Comparison of ENCODE assay signal across 1 cellular context in genomic region chr12:49225551-49226166, GRCh38.
TF ChIP-seq lines count a peak whose summit lies in the region.

No MANE protein-coding gene starts in this region.

TF ChIP-seq in K562, 482 proteins besides CTCF, POLR2A, EP300 and RAD21 (continues in another document):
- TF ChIP-seq, protein P1, sequence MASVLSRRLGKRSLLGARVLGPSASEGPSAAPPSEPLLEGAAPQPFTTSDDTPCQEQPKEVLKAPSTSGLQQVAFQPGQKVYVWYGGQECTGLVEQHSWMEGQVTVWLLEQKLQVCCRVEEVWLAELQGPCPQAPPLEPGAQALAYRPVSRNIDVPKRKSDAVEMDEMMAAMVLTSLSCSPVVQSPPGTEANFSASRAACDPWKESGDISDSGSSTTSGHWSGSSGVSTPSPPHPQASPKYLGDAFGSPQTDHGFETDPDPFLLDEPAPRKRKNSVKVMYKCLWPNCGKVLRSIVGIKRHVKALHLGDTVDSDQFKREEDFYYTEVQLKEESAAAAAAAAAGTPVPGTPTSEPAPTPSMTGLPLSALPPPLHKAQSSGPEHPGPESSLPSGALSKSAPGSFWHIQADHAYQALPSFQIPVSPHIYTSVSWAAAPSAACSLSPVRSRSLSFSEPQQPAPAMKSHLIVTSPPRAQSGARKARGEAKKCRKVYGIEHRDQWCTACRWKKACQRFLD (CRISPR knock-in tag; IDR thresholded peaks at IDR 0.05), result no peak
- TF ChIP-seq PRMT5 (CRISPR knock-in tag; IDR thresholded peaks at IDR 0.05) (no peak), EP400 (IDR thresholded peaks at IDR 0.05) (no peak), BCOR (IDR thresholded peaks at IDR 0.05) (no peak), SRSF9 (IDR thresholded peaks at IDR 0.05; ENCODE audit: borderline replicate concordance, low read depth, low read length) (no peak), NCOR1 (IDR thresholded peaks at IDR 0.05) (no peak), TAF1 (IDR thresholded peaks at IDR 0.05; ENCODE audit: control insufficient read depth, extremely low read depth, insufficient read depth, low read length, severe bottlenecking) (no peak), TFAM (CRISPR knock-in tag; conservative IDR thresholded peaks at IDR 0.05) (no peak), MYC (IDR thresholded peaks at IDR 0.05; ENCODE audit: low read depth, low read length) (no peak), MYC (CRISPR knock-in tag; IDR thresholded peaks at IDR 0.05; ENCODE audit: borderline replicate concordance, low read depth) (no peak), ARID1B (IDR thresholded peaks at IDR 0.05) (0 out of 2 replicates have a peak, but pooled peaks have one; percentile 5), NFE2 (IDR thresholded peaks at IDR 0.05; ENCODE audit: low read depth) (no peak), ZNF592 (IDR thresholded peaks at IDR 0.05) (0 out of 2 replicates have a peak, but pooled peaks have one; percentile 37), ZBED1 (IDR thresholded peaks at IDR 0.05) (no peak), HDAC1 (IDR thresholded peaks at IDR 0.05) (no peak), CTBP1 (IDR thresholded peaks at IDR 0.05; ENCODE audit: borderline replicate concordance) (no peak), NONO (IDR thresholded peaks at IDR 0.05; ENCODE audit: low read depth in 2 of 2, low read length in 1 of 2) (no peak), ZNF140 (CRISPR knock-in tag; IDR thresholded peaks at IDR 0.05) (no peak), WHSC1 (IDR thresholded peaks at IDR 0.05; ENCODE audit: low read length) (no peak), HDGF (IDR thresholded peaks at IDR 0.05) (no peak), MAFK (IDR thresholded peaks at IDR 0.05; ENCODE audit: low read length) (no peak), RBM39 (optimal IDR thresholded peaks at IDR 0.05; ENCODE audit: low read depth, low read length) (no peak), ZNF318 (IDR thresholded peaks at IDR 0.05; ENCODE audit: borderline replicate concordance in 1 of 2, low read depth in 1 of 2) (no peak), ZNF263 (CRISPR knock-in tag; IDR thresholded peaks at IDR 0.05; ENCODE audit: borderline replicate concordance) (peak; percentile 95), DACH1 (IDR thresholded peaks at IDR 0.05; ENCODE audit: partially characterized antibody) (peak; percentile 86), ZC3H8 (IDR thresholded peaks at IDR 0.05) (no peak), STAT5B (CRISPR knock-in tag; IDR thresholded peaks at IDR 0.05) (no peak), ZNF764 (CRISPR knock-in tag; IDR thresholded peaks at IDR 0.05; ENCODE audit: low read depth) (peak; percentile 58; the same call in 1 of the 2 replicates), ZNF253 (CRISPR knock-in tag; conservative IDR thresholded peaks at IDR 0.05) (no peak), ZEB2 (IDR thresholded peaks at IDR 0.05) (no peak), VEZF1 (CRISPR knock-in tag; IDR thresholded peaks at IDR 0.05) (no peak), EZH2 (IDR thresholded peaks at IDR 0.05; ENCODE audit: borderline replicate concordance, low read depth, low read length) (no peak), XRCC3 (IDR thresholded peaks at IDR 0.05) (no peak), JUND (IDR thresholded peaks at IDR 0.05; ENCODE audit: borderline replicate concordance, low read depth, low read length) (no peak), JUND (tag; IDR thresholded peaks at IDR 0.05; ENCODE audit: borderline replicate concordance, low read depth, low read length) (no peak), ELF2 (CRISPR knock-in tag; IDR thresholded peaks at IDR 0.05) (no peak), SMARCA5 (IDR thresholded peaks at IDR 0.05) (no peak), MBD1 (CRISPR knock-in tag; IDR thresholded peaks at IDR 0.05) (no peak), RFX1 (IDR thresholded peaks at IDR 0.05) (no peak)
- TF ChIP-seq, protein P2, sequence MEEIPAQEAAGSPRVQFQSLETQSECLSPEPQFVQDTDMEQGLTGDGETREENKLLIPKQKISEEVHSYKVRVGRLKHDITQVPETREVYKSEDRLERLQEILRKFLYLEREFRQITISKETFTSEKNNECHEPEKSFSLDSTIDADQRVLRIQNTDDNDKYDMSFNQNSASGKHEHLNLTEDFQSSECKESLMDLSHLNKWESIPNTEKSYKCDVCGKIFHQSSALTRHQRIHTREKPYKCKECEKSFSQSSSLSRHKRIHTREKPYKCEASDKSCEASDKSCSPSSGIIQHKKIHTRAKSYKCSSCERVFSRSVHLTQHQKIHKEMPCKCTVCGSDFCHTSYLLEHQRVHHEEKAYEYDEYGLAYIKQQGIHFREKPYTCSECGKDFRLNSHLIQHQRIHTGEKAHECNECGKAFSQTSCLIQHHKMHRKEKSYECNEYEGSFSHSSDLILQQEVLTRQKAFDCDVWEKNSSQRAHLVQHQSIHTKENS (CRISPR knock-in tag; IDR thresholded peaks at IDR 0.05), result no peak
- TF ChIP-seq, protein P3, sequence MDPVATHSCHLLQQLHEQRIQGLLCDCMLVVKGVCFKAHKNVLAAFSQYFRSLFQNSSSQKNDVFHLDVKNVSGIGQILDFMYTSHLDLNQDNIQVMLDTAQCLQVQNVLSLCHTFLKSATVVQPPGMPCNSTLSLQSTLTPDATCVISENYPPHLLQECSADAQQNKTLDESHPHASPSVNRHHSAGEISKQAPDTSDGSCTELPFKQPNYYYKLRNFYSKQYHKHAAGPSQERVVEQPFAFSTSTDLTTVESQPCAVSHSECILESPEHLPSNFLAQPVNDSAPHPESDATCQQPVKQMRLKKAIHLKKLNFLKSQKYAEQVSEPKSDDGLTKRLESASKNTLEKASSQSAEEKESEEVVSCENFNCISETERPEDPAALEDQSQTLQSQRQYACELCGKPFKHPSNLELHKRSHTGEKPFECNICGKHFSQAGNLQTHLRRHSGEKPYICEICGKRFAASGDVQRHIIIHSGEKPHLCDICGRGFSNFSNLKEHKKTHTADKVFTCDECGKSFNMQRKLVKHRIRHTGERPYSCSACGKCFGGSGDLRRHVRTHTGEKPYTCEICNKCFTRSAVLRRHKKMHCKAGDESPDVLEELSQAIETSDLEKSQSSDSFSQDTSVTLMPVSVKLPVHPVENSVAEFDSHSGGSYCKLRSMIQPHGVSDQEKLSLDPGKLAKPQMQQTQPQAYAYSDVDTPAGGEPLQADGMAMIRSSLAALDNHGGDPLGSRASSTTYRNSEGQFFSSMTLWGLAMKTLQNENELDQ (CRISPR knock-in tag; IDR thresholded peaks at IDR 0.05; ENCODE audit: borderline replicate concordance), result no peak
- TF ChIP-seq, protein P4, sequence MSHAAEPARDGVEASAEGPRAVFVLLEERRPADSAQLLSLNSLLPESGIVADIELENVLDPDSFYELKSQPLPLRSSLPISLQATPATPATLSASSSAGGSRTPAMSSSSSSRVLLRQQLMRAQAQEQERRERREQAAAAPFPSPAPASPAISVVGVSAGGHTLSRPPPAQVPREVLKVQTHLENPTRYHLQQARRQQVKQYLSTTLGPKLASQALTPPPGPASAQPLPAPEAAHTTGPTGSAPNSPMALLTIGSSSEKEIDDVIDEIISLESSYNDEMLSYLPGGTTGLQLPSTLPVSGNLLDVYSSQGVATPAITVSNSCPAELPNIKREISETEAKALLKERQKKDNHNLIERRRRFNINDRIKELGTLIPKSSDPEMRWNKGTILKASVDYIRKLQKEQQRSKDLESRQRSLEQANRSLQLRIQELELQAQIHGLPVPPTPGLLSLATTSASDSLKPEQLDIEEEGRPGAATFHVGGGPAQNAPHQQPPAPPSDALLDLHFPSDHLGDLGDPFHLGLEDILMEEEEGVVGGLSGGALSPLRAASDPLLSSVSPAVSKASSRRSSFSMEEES (CRISPR knock-in tag; IDR thresholded peaks at IDR 0.05), result no peak
